10 cellular contexts compared by ENCODE assay signal in the genomic region with DNA sequence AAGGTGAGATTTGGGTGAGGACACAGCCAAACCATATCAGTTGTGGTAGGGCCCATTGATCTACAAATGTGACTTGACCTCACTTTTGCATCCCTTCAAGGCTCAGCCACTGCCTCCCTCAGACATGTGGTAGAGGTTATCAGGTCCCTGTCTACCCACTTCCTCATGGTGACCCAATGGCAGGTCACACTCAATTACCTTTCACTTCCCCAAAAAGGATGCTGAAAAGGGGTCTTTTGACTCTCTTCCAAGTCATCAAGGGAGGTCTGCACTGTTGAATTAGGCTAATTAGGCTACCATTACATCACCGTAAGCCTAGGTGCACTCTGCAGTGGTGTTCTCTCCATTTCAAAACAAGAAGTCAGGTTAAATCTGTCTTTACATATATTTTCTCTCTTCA. TPM values are rescaled to one million over a fixed set of nuclear protein-coding genes. Genes with fewer than 3 reads are reported as not detected.
A peak's percentile ranks its signal among the peaks of the same experiment; 100 is the strongest.
DNase-seq lines count a peak whose midpoint lies in the region; ATAC-seq and TF ChIP-seq lines count a peak whose summit lies in the region.
"Had no signal": no experiment of that assay in that cellular context is flagged by ENCODE, and none has a peak within 500 bp of the region (broad histone marks: within the 10 kb centered on the region; RNA-seq: fewer than 3 reads in every experiment).

No MANE protein-coding gene starts in this region.

- H3K4me3 ChIP-seq in mucosa of descending colon (no peak overlapping the region), lower leg skin (ENCODE audit: low read depth, poor library complexity, severe bottlenecking) (no peak overlapping the region), heart left ventricle (no peak overlapping the region)

- intact Hi-C loops in mucosa of descending colon (cut with DNase I, micrococcal nuclease) (no loop called here), lower leg skin (cut with DNase I; ENCODE audit: low total_unique reads) (no loop called here), heart left ventricle (cut with DNase I) (no loop called here)

- ATAC-seq in GM18870 (IDR thresholded peaks at IDR 0.05; ENCODE audit: unreplicated experiment) (peak; percentile 40), GM21825 (IDR thresholded peaks at IDR 0.05; ENCODE audit: unreplicated experiment) (peak; percentile 44), HG03571 (IDR thresholded peaks at IDR 0.05; ENCODE audit: unreplicated experiment) (peak; percentile 60), mucosa of descending colon (peak; percentile 31), heart left ventricle (no peak)

- peak overlapping the region in 2 of 12 donors; percentile 18 to 26 for H3K27ac ChIP-seq in heart left ventricle

- H3K36me3 ChIP-seq in mucosa of descending colon (ENCODE audit: low read depth) (no peaks in the 10 kb centered on the region), heart left ventricle (no peaks in the 10 kb centered on the region)

- no peaks in the 10 kb centered on the region for H3K27me3 ChIP-seq in heart left ventricle

- no peak for DNase-seq in mucosa of descending colon
- DNase-seq in lower leg skin (ENCODE audit: low spot score in 2 of 2): no peak
- no peak for DNase-seq in heart left ventricle
- no peak for DNase-seq in NCI-H510A treated with DMSO at 0.1 percent for 48 hours (lab: John Stamatoyannopoulos, UW)
- DNase-seq in SW 1271 (lab: John Stamatoyannopoulos, UW): no peak
- DNase-seq: activated CD4-positive, alpha-beta T cell treated with anti-CD3 and anti-CD28 coated beads for 4 hours; NCI-H510A had no signal

- peaks cover 8% of the 10 kb centered on the region for H3K4me1 ChIP-seq in mucosa of descending colon (ENCODE audit: low read depth)
- H3K4me1 ChIP-seq in heart left ventricle: peaks cover 0 to 53% (median 2%) of the 10 kb centered on the region in 12 donors

- TF ChIP-seq POLR2A in lower leg skin (IDR thresholded peaks at IDR 0.05): no peak
- TF ChIP-seq POLR2A in heart left ventricle (IDR thresholded peaks at IDR 0.05): no peak

- TF ChIP-seq CTCF in mucosa of descending colon (IDR thresholded peaks at IDR 0.05) (no peak), lower leg skin (IDR thresholded peaks at IDR 0.05) (no peak), heart left ventricle (IDR thresholded peaks at IDR 0.05) (no peak)

- H3K9me3 ChIP-seq in mucosa of descending colon (no peaks in the 10 kb centered on the region), heart left ventricle (no peaks in the 10 kb centered on the region)

- WGBS in lower leg skin, 2 donors: 96 to 100% methylated on average over 1 of the region's 1 CpG
- WGBS in heart left ventricle, 4 donors: 92 to 96% (median 95%) methylated on average over 1 of the region's 1 CpG

RNA-seq across cellular contexts. Expression of gene DRAM1, which starts 22.6 kb away (rescaled TPM):
- total RNA-seq in mucosa of descending colon: 10 to 100 TPM in 2 of 3 donors, 1 to 10 TPM in 1; 4.3 to 25.2 (median 10.1) TPM
- 1 to 10 TPM; 4.5 to 8.1 (median 5.9) TPM for total RNA-seq in lower leg skin
- 10 to 100 TPM in 2 of 9 donors, 1 to 10 TPM in 7; 3.7 to 40.7 (median 4.3) TPM for total RNA-seq in heart left ventricle
- 1 to 10 TPM; 2.9 to 3.9 TPM for polyA plus RNA-seq in heart left ventricle

RNA-seq across cellular contexts. Expression of gene GNPTAB, which starts 24.0 kb away (rescaled TPM):
- total RNA-seq in mucosa of descending colon: 100 to 1,000 TPM in 1 of 3 donors, 10 to 100 TPM in 2; 62.9 to 104 (median 88.9) TPM
- 10 to 100 TPM; 24.3 to 45.9 (median 32.6) TPM for total RNA-seq in lower leg skin
- total RNA-seq in heart left ventricle: 10 to 100 TPM; 23.5 to 61.2 (median 45.9) TPM
- polyA plus RNA-seq in heart left ventricle: 10 to 100 TPM; 18.0 to 24.0 TPM

Comparison
In these comparisons a context has a peak if more than half of its experiments do, and no peak if none do; other contexts are left out.
1. ATAC-seq: peak in GM18870 (single experiment), GM21825 (single experiment), HG03571 (single experiment) and mucosa of descending colon (single experiment); none in heart left ventricle (0 of 4).